ENCODE assay signal across 1 cellular context in genomic region chr11:66429983-66430602, GRCh38.
TF ChIP-seq lines count a peak whose summit lies in the region.

No MANE protein-coding gene starts in this region.

TF ChIP-seq in endothelial cell of umbilical vein, 7 proteins besides CTCF, POLR2A, EP300 and RAD21:
- no peak for TF ChIP-seq MAX (IDR thresholded peaks at IDR 0.05; ENCODE audit: insufficient read depth, insufficient read length)
- TF ChIP-seq FOS (IDR thresholded peaks at IDR 0.05; ENCODE audit: borderline replicate concordance, insufficient read depth, low read length): no peak
- no peak for TF ChIP-seq JUN (IDR thresholded peaks at IDR 0.05; ENCODE audit: borderline replicate concordance, insufficient read depth, insufficient read length, low read depth)
- no peak for TF ChIP-seq EZH2 (IDR thresholded peaks at IDR 0.05; ENCODE audit: borderline replicate concordance, low read depth, low read length, severe bottlenecking)
- TF ChIP-seq MYC (IDR thresholded peaks at IDR 0.05; ENCODE audit: low read depth, low read length): no peak
- no peak for TF ChIP-seq GATA2 (IDR thresholded peaks at IDR 0.05; ENCODE audit: insufficient read depth, insufficient read length, low read depth, low read length)
- no peak for TF ChIP-seq POLR2AphosphoS5 (IDR thresholded peaks at IDR 0.05; ENCODE audit: insufficient read depth, low read depth, low read length)
TF ChIP-seq in endothelial cell of umbilical vein: peak in this region for 0.
